ENCODE assay signal across 1 cellular context in the genomic region with DNA sequence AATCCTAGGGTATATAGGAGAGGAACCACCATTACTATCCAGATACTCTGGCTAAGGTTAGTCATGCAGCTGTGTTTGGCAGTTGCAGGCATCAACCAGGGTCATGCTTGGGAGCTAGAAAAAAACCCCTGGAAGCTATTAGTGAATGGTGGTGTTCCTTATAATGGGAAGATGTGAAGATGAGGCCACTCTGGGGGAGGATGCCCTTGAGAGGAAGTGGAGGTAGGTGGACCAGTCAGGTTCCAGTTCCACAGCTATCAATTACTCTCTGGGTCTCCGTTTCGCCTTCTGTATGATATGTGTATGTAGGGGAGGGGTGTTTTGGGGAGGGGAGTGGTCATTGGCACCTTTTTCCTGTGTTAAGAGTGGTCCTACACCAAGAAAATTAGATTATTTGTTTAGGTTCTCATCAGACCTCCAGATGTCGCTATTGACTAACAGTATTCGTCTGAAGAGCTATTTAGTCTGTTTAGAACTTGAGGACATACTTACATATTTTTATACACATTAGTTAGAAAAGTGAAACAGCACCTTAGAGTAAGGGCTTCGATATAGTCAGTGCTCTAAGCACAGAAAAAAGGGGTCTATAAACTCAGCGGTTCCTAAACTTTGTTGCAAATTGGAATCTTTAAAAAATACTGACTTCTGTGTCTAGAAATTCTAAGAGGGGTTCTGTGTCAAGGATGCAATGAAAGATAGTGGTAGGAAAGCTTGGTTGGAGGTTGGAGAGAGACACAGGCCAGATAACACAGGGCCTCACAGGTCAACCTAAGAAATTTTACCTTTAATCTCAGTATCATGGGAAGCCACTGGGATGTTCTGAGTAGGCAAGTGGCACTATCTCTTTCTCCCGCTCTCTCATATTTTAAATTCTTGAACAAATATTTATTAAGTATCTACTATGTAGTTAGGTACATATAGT.
TF ChIP-seq lines count a peak whose summit lies in the region.

No MANE protein-coding gene starts in this region.

TF ChIP-seq in GM12878, 131 proteins besides CTCF, POLR2A, EP300 and RAD21 (continued from another document):
- TF ChIP-seq ZNF592 (IDR thresholded peaks at IDR 0.05) (peak; percentile 82), SMC3 (IDR thresholded peaks at IDR 0.05; ENCODE audit: borderline replicate concordance, low read length) (peak; percentile 96), BRCA1 (IDR thresholded peaks at IDR 0.05; ENCODE audit: low read depth, low read length) (no peak)
